9 cellular contexts compared by ENCODE assay signal in the genomic region with DNA sequence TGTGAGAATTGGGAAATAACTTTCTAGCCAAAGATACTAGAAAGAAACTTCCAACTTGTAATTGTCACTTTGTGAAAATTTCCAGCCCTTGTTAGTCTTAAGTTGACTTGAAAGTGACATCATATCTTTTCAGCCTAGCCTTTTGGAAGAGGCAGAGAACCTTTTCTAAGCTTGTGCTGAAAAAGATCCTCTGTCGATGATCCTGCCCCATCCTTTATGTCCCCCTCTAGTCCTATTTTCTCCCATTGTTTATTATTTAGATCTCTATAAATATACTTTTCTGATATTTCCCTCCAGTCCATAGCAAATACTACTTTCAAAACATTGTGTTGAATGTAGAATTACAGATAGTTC. TPM values are rescaled to one million over a fixed set of nuclear protein-coding genes. Genes with fewer than 3 reads are reported as not detected.
DNase-seq lines count a peak whose midpoint lies in the region; ATAC-seq and TF ChIP-seq lines count a peak whose summit lies in the region.
"Had no signal": no experiment of that assay in that cellular context is flagged by ENCODE, and none has a peak within 500 bp of the region (broad histone marks: within the 10 kb centered on the region; RNA-seq: fewer than 3 reads in every experiment).

No MANE protein-coding gene starts in this region.

- H3K4me1 Mint-ChIP-seq in memory B cell (peaks cover 35% of the 10 kb centered on the region), type B pancreatic cell (ENCODE audit: unreplicated experiment) (peaks cover 20% of the 10 kb centered on the region), Calu3 (ENCODE audit: low read depth, unreplicated experiment) (peaks cover 7% of the 10 kb centered on the region)

- in situ Hi-C loops in astrocyte of the spinal cord (cut with HindIII; ENCODE audit: low sequenced_read_pairs), result no loop called here

- CTCF ChIA-PET in Calu3 (lab: Charles Lee), result interaction anchor here (0.7 kb wide), 1 partner anchor 78 kb away, joined by 3 read pairs; no protein-coding TSS in a partner anchor

- H3K4me3 ChIP-seq in cardiac muscle cell (peak overlapping the region; percentile 88), astrocyte of the spinal cord (ENCODE audit: low read depth, low read length) (peak overlapping the region; percentile 91)

- peak overlapping the region; percentile 94 for H3K27ac Mint-ChIP-seq in memory B cell
- peak overlapping the region; percentile 83 for H3K27ac Mint-ChIP-seq in type B pancreatic cell
- H3K27ac Mint-ChIP-seq in Calu3 (ENCODE audit: unreplicated experiment), result no peak overlapping the region

- H3K9me3 ChIP-seq in cardiac muscle cell (ENCODE audit: low read depth), result no peaks in the 10 kb centered on the region

- intact Hi-C loops in cardiac septum (cut with DNase I), result loop anchor here (5.0 kb wide), 4 partner anchors 77 to 413 kb away; no protein-coding TSS in a partner anchor
- intact Hi-C loops in Calu3 (cut with micrococcal nuclease; ENCODE audit: unreplicated experiment), result no loop called here

- no peak for TF ChIP-seq CTCF in cardiac muscle cell (IDR thresholded peaks at IDR 0.05; ENCODE audit: low read depth, low read length)
- TF ChIP-seq CTCF in astrocyte of the spinal cord (IDR thresholded peaks at IDR 0.05; ENCODE audit: low read depth, low read length), result no peak
- no peak for TF ChIP-seq CTCF in type B pancreatic cell (conservative IDR thresholded peaks at IDR 0.05)
- no peak for TF ChIP-seq CTCF in Calu3 (IDR thresholded peaks at IDR 0.05; ENCODE audit: unreplicated experiment)

- H3K4me3 Mint-ChIP-seq in memory B cell, result peak overlapping the region; percentile 99
- peak overlapping the region; percentile 97 for H3K4me3 Mint-ChIP-seq in type B pancreatic cell
- no peak overlapping the region for H3K4me3 Mint-ChIP-seq in Calu3 (ENCODE audit: low read depth, unreplicated experiment)

- H3K27me3 Mint-ChIP-seq in memory B cell (no peaks in the 10 kb centered on the region), type B pancreatic cell (peaks cover 11% of the 10 kb centered on the region), Calu3 (ENCODE audit: unreplicated experiment) (peaks cover 74% of the 10 kb centered on the region)

- peak overlapping the region; percentile 33 for H3K27ac ChIP-seq in cardiac muscle cell

- BruUV-seq in Calu3 (replicated peaks; lab: Mats Ljungman, UMichigan), result no TSS peak

- peaks cover 1% of the 10 kb centered on the region for H3K36me3 Mint-ChIP-seq in memory B cell
- peaks cover 7% of the 10 kb centered on the region for H3K36me3 Mint-ChIP-seq in type B pancreatic cell
- H3K36me3 Mint-ChIP-seq in Calu3 (ENCODE audit: insufficient read depth, unreplicated experiment), result peaks cover 20% of the 10 kb centered on the region

- H3K4me1 ChIP-seq in cardiac muscle cell (ENCODE audit: low read depth), result peaks cover 25% of the 10 kb centered on the region

- ATAC-seq in memory B cell (ENCODE audit: low read depth), result no peak
- ATAC-seq in GM19035 (IDR thresholded peaks at IDR 0.05; ENCODE audit: unreplicated experiment), result no peak

- DNase-seq in cardiac muscle cell (ENCODE audit: low read depth in 1 of 2, low spot score in 1 of 2) (no peak), cardiac septum (ENCODE audit: low spot score) (no peak), astrocyte of the spinal cord (ENCODE audit: low read depth, low spot score) (peak; percentile 15), memory B cell (ENCODE audit: low spot score in 2 of 2) (no peak), type B pancreatic cell (ENCODE audit: extremely low spot score, unreplicated experiment) (no peak), Calu3 (no peak), retina (no peak)
- DNase-seq: NCI-H1436 treated with DMSO at 0.1 percent for 48 hours had no signal

- no peaks in the 10 kb centered on the region for H3K36me3 ChIP-seq in cardiac muscle cell

- no peaks in the 10 kb centered on the region for H3K9me3 Mint-ChIP-seq in memory B cell
- no peaks in the 10 kb centered on the region for H3K9me3 Mint-ChIP-seq in type B pancreatic cell
- H3K9me3 Mint-ChIP-seq in Calu3 (ENCODE audit: low read depth, unreplicated experiment), result no peaks in the 10 kb centered on the region

- no peaks in the 10 kb centered on the region for H3K27me3 ChIP-seq in cardiac muscle cell

RNA-seq across cellular contexts. Expression of gene CHST11, which starts 2.8 kb away (rescaled TPM):
- total RNA-seq in cardiac muscle cell (29.8 and 39.8 TPM in 2 replicates), cardiac septum (6.1 TPM), type B pancreatic cell (ENCODE audit: low replicate concordance) (15.5 and 27.2 TPM in 2 replicates), Calu3 (2022) (1.1 and 1.4 TPM in 2 replicates)
- 20.5 and 24.2 TPM in 2 replicates for polyA plus RNA-seq in cardiac muscle cell
